ENCODE assay signal across 20 cellular contexts in the genomic region with DNA sequence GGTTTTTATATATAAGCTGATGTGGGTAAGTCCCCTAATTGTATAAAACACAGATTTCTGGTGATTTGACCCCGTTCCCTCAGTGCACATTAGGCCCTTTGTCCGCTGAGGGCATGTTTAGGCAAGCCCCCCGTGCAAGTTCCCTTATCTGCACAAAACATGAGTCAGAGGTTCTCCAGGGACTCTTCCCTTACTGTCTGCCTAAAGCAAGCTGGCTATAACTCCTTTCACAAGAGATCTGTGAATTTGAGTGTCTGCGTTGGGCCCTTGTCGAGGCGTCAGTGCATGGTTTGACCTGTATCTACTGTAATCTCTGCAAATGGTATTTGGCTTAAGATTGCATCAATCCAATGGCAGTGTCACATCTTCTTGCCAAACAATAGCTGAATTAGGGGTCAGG.
DNase-seq lines count a peak whose midpoint lies in the region; ATAC-seq, FAIRE-seq and TF ChIP-seq lines count a peak whose summit lies in the region.
"Had no signal": no experiment of that assay in that cellular context is flagged by ENCODE, and none has a peak within 500 bp of the region (broad histone marks: within the 10 kb centered on the region; RNA-seq: fewer than 3 reads in every experiment).

No MANE protein-coding gene starts in this region.

- no peaks in the 10 kb centered on the region for H3K4me1 ChIP-seq in foreskin keratinocyte
- no peaks in the 10 kb centered on the region for H3K4me1 ChIP-seq in kidney (ENCODE audit: control insufficient read depth in 1 of 2, insufficient read depth in 1 of 2, low read depth in 1 of 2, low read length in 2 of 2)

- H3K36me3 Mint-ChIP-seq in activated T-helper 17 cell treated with anti-CD3 and anti-CD28 coated beads, Interleukin-2, amount 50 U/mL, for 72 hours (ENCODE audit: low read depth): no peaks in the 10 kb centered on the region

- no peaks in the 10 kb centered on the region for H3K36me3 ChIP-seq in kidney (ENCODE audit: control insufficient read depth in 1 of 2, insufficient read depth in 2 of 2, low read length in 2 of 2)

- H3K9me3 Mint-ChIP-seq in activated T-helper 17 cell treated with anti-CD3 and anti-CD28 coated beads, Interleukin-2, amount 50 U/mL, for 72 hours: peaks cover 17% of the 10 kb centered on the region
- H3K9me3 Mint-ChIP-seq: endodermal cell had no signal

- in situ Hi-C loops in SK-MEL-5 (cut with HindIII; ENCODE audit: low pct_unique_long_range_greater_than_20kb, low sequenced_read_pairs): no loop called here

- no peaks in the 10 kb centered on the region for H3K27me3 ChIP-seq in foreskin keratinocyte

- H3K4me3 Mint-ChIP-seq in activated T-helper 17 cell treated with anti-CD3 and anti-CD28 coated beads, Interleukin-2, amount 50 U/mL, for 72 hours: no peak overlapping the region
- H3K4me3 Mint-ChIP-seq: endodermal cell, H9, neural crest cell had no signal

- peak; percentile 58 for ATAC-seq in foreskin keratinocyte
- no peak for ATAC-seq in activated T-helper 17 cell treated with anti-CD3 and anti-CD28 coated beads, Interleukin-2, amount 50 U/mL, for 72 hours (replicated peaks)

- TF ChIP-seq CTCF in NB4 (IDR thresholded peaks at IDR 0.05; ENCODE audit: low read depth, low read length) (no peak), foreskin keratinocyte (conservative IDR thresholded peaks at IDR 0.05) (no peak), kidney (IDR thresholded peaks at IDR 0.05; ENCODE audit: borderline replicate concordance, extremely low read depth, insufficient read depth) (no peak)

- H3K9ac ChIP-seq in kidney (ENCODE audit: low read length in 2 of 2): no peak overlapping the region
- H3K9ac ChIP-seq: SK-N-SH had no signal

- H3K27ac Mint-ChIP-seq in activated T-helper 17 cell treated with anti-CD3 and anti-CD28 coated beads, Interleukin-2, amount 50 U/mL, for 72 hours: no peak overlapping the region
- H3K27ac Mint-ChIP-seq: endodermal cell had no signal

- no peak for TF ChIP-seq POLR2A in NB4 (IDR thresholded peaks at IDR 0.05; ENCODE audit: extremely low read depth, insufficient read length)

- no peaks in the 10 kb centered on the region for H3K4me1 Mint-ChIP-seq in activated T-helper 17 cell treated with anti-CD3 and anti-CD28 coated beads, Interleukin-2, amount 50 U/mL, for 72 hours

- H3K9me3 ChIP-seq in kidney (ENCODE audit: control insufficient read depth in 1 of 2, low read length in 2 of 2): no peaks in the 10 kb centered on the region
- H3K9me3 ChIP-seq: SK-N-SH had no signal

- no peaks in the 10 kb centered on the region for H3K27me3 Mint-ChIP-seq in activated T-helper 17 cell treated with anti-CD3 and anti-CD28 coated beads, Interleukin-2, amount 50 U/mL, for 72 hours

- DNase-seq in DMS79 (lab: John Stamatoyannopoulos, UW) (peak; percentile 26), NB4 (ENCODE audit: low read depth) (peak; percentile 46), SK-MEL-5 (ENCODE audit: low read depth, low spot score) (peak; percentile 12), foreskin keratinocyte (peak; percentile 73 to 77), kidney (no peak), cortex of kidney (lab: John Stamatoyannopoulos, UW) (no peak), C1 segment of cervical spinal cord (lab: John Stamatoyannopoulos, UW) (no peak)
- DNase-seq: activated CD4-positive, alpha-beta T cell treated with anti-CD3 and anti-CD28 coated beads for 1 hour; activated gamma-delta T cell; endodermal cell; H9; hypothalamus; KG1; midbrain; SK-N-SH; stimulated activated CD4-positive, alpha-beta T cell treated with anti-CD3 and anti-CD28 coated beads, Interleukin-12 subunit alpha, Interleukin-12 subunit beta, amount 100 ng/mL, for 4 hours; T-helper 9 cell had no signal

- no peak for FAIRE-seq in kidney (lab: Jason Lieb, UNC)
- FAIRE-seq: GM19239 had no signal

- intact Hi-C loops in kidney (cut with DNase I): no loop called here

- H3K4me3 ChIP-seq in NB4 (ENCODE audit: low read depth, low read length): no peak overlapping the region
- no peak overlapping the region for H3K4me3 ChIP-seq in kidney (ENCODE audit: low read length in 2 of 2)

- no peak overlapping the region for H3K27ac ChIP-seq in foreskin keratinocyte
- no peak overlapping the region for H3K27ac ChIP-seq in kidney (ENCODE audit: low read depth in 2 of 2, low read length in 2 of 2)

Comparison
In these comparisons a context has a peak if more than half of its experiments do, and no peak if none do; other contexts are left out.
1. DNase-seq: peak in DMS79 (single experiment), NB4 (single experiment), SK-MEL-5 (single experiment) and foreskin keratinocyte (2 of 2); none in kidney (single experiment), cortex of kidney (single experiment) and C1 segment of cervical spinal cord (0 of 14).